ENCODE assay signal across 21 cellular contexts in genomic region chr4:2721586-2721985, GRCh38. TPM values are rescaled to one million over a fixed set of nuclear protein-coding genes. Genes with fewer than 3 reads are reported as not detected.
DNase-seq lines count a peak whose midpoint lies in the region; ATAC-seq, FAIRE-seq and TF ChIP-seq lines count a peak whose summit lies in the region.
"Had no signal": no experiment of that assay in that cellular context is flagged by ENCODE, and none has a peak within 500 bp of the region (broad histone marks: within the 10 kb centered on the region; RNA-seq: fewer than 3 reads in every experiment).

No MANE protein-coding gene starts in this region.

- CTCF ChIA-PET in HepG2 (lab: Yijun Ruan, JAX; ENCODE audit: low intra/inter-chr PET ratio, low total read pairs), result no interaction called here
- CTCF ChIA-PET in Panc1 (lab: Charles Lee), result no interaction called here

- POLR2A ChIA-PET in HepG2 (lab: Yijun Ruan, JAX), result no interaction called here
- POLR2A ChIA-PET in Panc1 (lab: Charles Lee), result no interaction called here

- H4K20me1 ChIP-seq in HepG2 (ENCODE audit: insufficient read depth, low read length), result no peaks in the 10 kb centered on the region

- H3K27ac ChIP-seq in HepG2 (ENCODE audit: extremely low read length, insufficient read depth, low read length) (no peak overlapping the region), right lobe of liver (no peak overlapping the region), Panc1 (ENCODE audit: low read length) (no peak overlapping the region)
- H3K27ac ChIP-seq: KMS-11, SK-N-MC had no signal

- no peaks in the 10 kb centered on the region for H3K9me3 ChIP-seq in HepG2 (ENCODE audit: low read length)
- no peaks in the 10 kb centered on the region for H3K9me3 ChIP-seq in right lobe of liver
- H3K9me3 ChIP-seq in Panc1 (ENCODE audit: control insufficient read depth, insufficient read depth, low read depth, low read length), result no peaks in the 10 kb centered on the region

- no peaks in the 10 kb centered on the region for H3K27me3 Mint-ChIP-seq in stimulated activated naive B cell treated with anti-CD40 and anti-IgM and Interleukin-4, amounts not matched to agents 10 μg/mL and 1 μg/mL and 100 μg/mL, for 72 hours
- H3K27me3 Mint-ChIP-seq: CD8-positive, alpha-beta memory T cell had no signal

- H2AFZ ChIP-seq in HepG2 (ENCODE audit: low read length), result no peak overlapping the region

- WGBS in HepG2 (ENCODE audit: low lambda C conversion rate), result 98% methylated on average over 8 of the region's 11 CpGs
- WGBS in right lobe of liver (ENCODE audit: insufficient coverage, low coverage, low lambda C conversion rate, missing lambda C conversion rate), result 93% methylated on average over 3 of the region's 11 CpGs

- no peak for FAIRE-seq in HepG2 (lab: Jason Lieb, UNC)
- FAIRE-seq: RCC 7860 had no signal

- no peak overlapping the region for H3K4me3 Mint-ChIP-seq in stimulated activated naive B cell treated with anti-CD40 and anti-IgM and Interleukin-4, amounts not matched to agents 10 μg/mL and 1 μg/mL and 100 μg/mL, for 72 hours
- H3K4me3 Mint-ChIP-seq: CD8-positive, alpha-beta memory T cell; HFFc6 had no signal

- in situ Hi-C loops in HepG2 (cut with HindIII; ENCODE audit: extremely low pct_ligation_motif_present, low pct_unique_long_range_greater_than_20kb) (no loop called here), Panc1 (cut with HindIII; ENCODE audit: low pct_unique_long_range_greater_than_20kb, low sequenced_read_pairs) (no loop called here)

- no peak for DNase-seq in HepG2 (ENCODE audit: low spot score)
- DNase-seq in right lobe of liver, result no peak
- no peak for DNase-seq in Panc1 (ENCODE audit: low read depth, low spot score)
- DNase-seq in mesenteric fat pad (ENCODE audit: low spot score), result peak; percentile 65
- DNase-seq in stimulated activated naive B cell treated with anti-CD40 and anti-IgM and Interleukin-4, amounts not matched to agents 10 μg/mL and 1 μg/mL and 100 μg/mL, for 72 hours, result no peak
- DNase-seq: ACHN; C1 segment of cervical spinal cord; CD8-positive, alpha-beta memory T cell; DMS79 treated with DMSO at 0.1 percent for 48 hours; H7; HFFc6; NCI-H1417; NCI-H1930; NCI-H446; NCI-H526 treated with DMSO at 0.1 percent for 48 hours; SHP77 had no signal

- H3K27ac Mint-ChIP-seq in stimulated activated naive B cell treated with anti-CD40 and anti-IgM and Interleukin-4, amounts not matched to agents 10 μg/mL and 1 μg/mL and 100 μg/mL, for 72 hours, result no peak overlapping the region
- H3K27ac Mint-ChIP-seq: HFFc6 had no signal

- TF ChIP-seq CTCF in HepG2 (CRISPR knock-in tag; IDR thresholded peaks at IDR 0.05), result no peak
- TF ChIP-seq CTCF in right lobe of liver (IDR thresholded peaks at IDR 0.05), result no peak
- TF ChIP-seq CTCF in Panc1 (IDR thresholded peaks at IDR 0.05), result no peak

- TF ChIP-seq RAD21 in HepG2 (CRISPR knock-in tag; IDR thresholded peaks at IDR 0.05), result no peak

- H3K9ac ChIP-seq in HepG2 (ENCODE audit: insufficient read depth, low read depth, low read length), result no peak overlapping the region
- H3K9ac ChIP-seq: KMS-11 had no signal

- peaks cover 0 to 4% of the 10 kb centered on the region in 2 donors for H3K4me1 Mint-ChIP-seq in stimulated activated naive B cell treated with anti-CD40 and anti-IgM and Interleukin-4, amounts not matched to agents 10 μg/mL and 1 μg/mL and 100 μg/mL, for 72 hours

- H3K36me3 Mint-ChIP-seq in stimulated activated naive B cell treated with anti-CD40 and anti-IgM and Interleukin-4, amounts not matched to agents 10 μg/mL and 1 μg/mL and 100 μg/mL, for 72 hours, result peaks cover 25 to 34% of the 10 kb centered on the region in 2 donors

- TF ChIP-seq EP300 in HepG2 (IDR thresholded peaks at IDR 0.05; ENCODE audit: low read depth in 2 of 2, low read length in 2 of 2), result no peak
- TF ChIP-seq EP300 in HepG2 (CRISPR knock-in tag; IDR thresholded peaks at IDR 0.05; ENCODE audit: borderline replicate concordance), result no peak

- intact Hi-C loops in HepG2 (cut with micrococcal nuclease; ENCODE audit: unreplicated experiment), result no loop called here
- intact Hi-C loops in right lobe of liver (cut with DNase I), result no loop called here
- intact Hi-C loops in Panc1 (cut with micrococcal nuclease; ENCODE audit: unreplicated experiment), result no loop called here

- no peaks in the 10 kb centered on the region for H3K79me2 ChIP-seq in HepG2 (ENCODE audit: insufficient read depth, low read length)

- H3K4me1 ChIP-seq in HepG2 (ENCODE audit: insufficient read depth, low read length) (no peaks in the 10 kb centered on the region), right lobe of liver (no peaks in the 10 kb centered on the region), Panc1 (ENCODE audit: control insufficient read depth, insufficient read depth, low read length) (no peaks in the 10 kb centered on the region)

- TF ChIP-seq POLR2A in HepG2 (IDR thresholded peaks at IDR 0.05; ENCODE audit: insufficient read depth in 1 of 2, low read depth in 2 of 2, low read length in 2 of 2), result no peak
- no peak for TF ChIP-seq POLR2A in right lobe of liver (IDR thresholded peaks at IDR 0.05)

- no peaks in the 10 kb centered on the region for H3K9me3 Mint-ChIP-seq in stimulated activated naive B cell treated with anti-CD40 and anti-IgM and Interleukin-4, amounts not matched to agents 10 μg/mL and 1 μg/mL and 100 μg/mL, for 72 hours
- H3K9me3 Mint-ChIP-seq: CD8-positive, alpha-beta memory T cell; HFFc6 had no signal

- H3K36me3 ChIP-seq in HepG2 (replicated peaks in 1 of 2; ENCODE audit: control insufficient read depth in 1 of 2, insufficient read depth in 2 of 2, low read length in 2 of 2) (peaks cover 11 to 51% of the 10 kb centered on the region in 2 experiments; a peak in 4 of 5 replicates), right lobe of liver (peaks cover 0 to 19% (median 7%) of the 10 kb centered on the region in 4 donors), Panc1 (ENCODE audit: control insufficient read depth, insufficient read depth, low read length) (no peaks in the 10 kb centered on the region; the same call in 1 of the 2 replicates)

- ATAC-seq in HepG2, result peak; percentile 37
- no peak for ATAC-seq in right lobe of liver
- ATAC-seq in Panc1, result peak; percentile 34; the same call in 1 of the 2 replicates
- no peak for ATAC-seq in stimulated activated naive B cell treated with anti-CD40 and anti-IgM and Interleukin-4, amounts not matched to agents 10 μg/mL and 1 μg/mL and 100 μg/mL, for 72 hours (replicated peaks)
- no peak for ATAC-seq in GM21367 (IDR thresholded peaks at IDR 0.05; ENCODE audit: unreplicated experiment)
- no peak for ATAC-seq in HG03521 (IDR thresholded peaks at IDR 0.05; ENCODE audit: unreplicated experiment)

- no peaks in the 10 kb centered on the region for H3K27me3 ChIP-seq in HepG2 (ENCODE audit: control insufficient read depth in 1 of 2, insufficient read depth in 2 of 2, low read length in 2 of 2)
- no peaks in the 10 kb centered on the region for H3K27me3 ChIP-seq in right lobe of liver
- H3K27me3 ChIP-seq in Panc1 (ENCODE audit: control insufficient read depth, insufficient read depth, low read length), result no peaks in the 10 kb centered on the region

- no peak overlapping the region for H3K4me2 ChIP-seq in HepG2 (ENCODE audit: low read depth, low read length)
- H3K4me2 ChIP-seq: KMS-11 had no signal

- BruUV-seq in HepG2 (replicated peaks; lab: Mats Ljungman, UMichigan) (no TSS peak), Panc1 (replicated peaks; lab: Mats Ljungman, UMichigan) (no TSS peak)

- no peak overlapping the region for H3K4me3 ChIP-seq in HepG2 (replicated peaks in 1 of 3; ENCODE audit: insufficient read depth in 1 of 3, low read depth in 2 of 3, low read length in 3 of 3)
- no peak overlapping the region for H3K4me3 ChIP-seq in right lobe of liver
- no peak overlapping the region for H3K4me3 ChIP-seq in Panc1 (ENCODE audit: low read depth in 2 of 2, low read length in 2 of 2)
- H3K4me3 ChIP-seq: SK-N-MC had no signal

TF ChIP-seq in HepG2, 621 proteins besides CTCF, POLR2A, EP300 and RAD21 (continues in another document):
- no peak for TF ChIP-seq GATAD2A (CRISPR knock-in tag; IDR thresholded peaks at IDR 0.05)
- no peak for TF ChIP-seq TSC22D2 (CRISPR knock-in tag; IDR thresholded peaks at IDR 0.05; ENCODE audit: borderline replicate concordance)
- no peak for TF ChIP-seq ERF (CRISPR knock-in tag; IDR thresholded peaks at IDR 0.05)
- no peak for TF ChIP-seq MYC (CRISPR knock-in tag; IDR thresholded peaks at IDR 0.05; ENCODE audit: borderline replicate concordance)
- TF ChIP-seq DNMT1 (CRISPR knock-in tag; IDR thresholded peaks at IDR 0.05), result no peak
- TF ChIP-seq FOXK1 (CRISPR knock-in tag; IDR thresholded peaks at IDR 0.05; ENCODE audit: borderline replicate concordance, low read depth), result no peak
- no peak for TF ChIP-seq GLI4 (CRISPR knock-in tag; IDR thresholded peaks at IDR 0.05; ENCODE audit: borderline replicate concordance)
- no peak for TF ChIP-seq HCFC1 (IDR thresholded peaks at IDR 0.05; ENCODE audit: low read depth, low read length)
- TF ChIP-seq MTF2 (CRISPR knock-in tag; IDR thresholded peaks at IDR 0.05; ENCODE audit: borderline replicate concordance), result no peak

RNA-seq across cellular contexts. Expression of gene TNIP2, which starts 34.5 kb away (rescaled TPM):
- total RNA-seq in HepG2 (2016; rRNA removed; fragmentation: Illumina TruSeq; extraction: Trizol), result 28.5 and 38.0 TPM in 2 replicates
- total RNA-seq in HepG2 (2016; cell fraction: cytosol; rRNA removed; fragmentation: Illumina TruSeq; extraction: Trizol; ENCODE audit: low read depth), result 51.3 and 56.9 TPM in 2 replicates
- 23.8 and 37.4 TPM in 2 replicates for total RNA-seq in HepG2 (2016; cell fraction: insoluble cytoplasmic fraction; rRNA removed; fragmentation: Illumina TruSeq; extraction: Trizol)
- total RNA-seq in HepG2 (2016; cell fraction: membrane; rRNA removed; fragmentation: Illumina TruSeq; extraction: Trizol), result 75.6 and 77.4 TPM in 2 replicates
- 22.8 and 24.6 TPM in 2 replicates for total RNA-seq in HepG2 (2016; cell fraction: nucleus; rRNA removed; fragmentation: Illumina TruSeq; extraction: Trizol)
- polyA plus RNA-seq in HepG2 (2011; rRNA removed), result 25.6 and 30.1 TPM in 2 replicates
- polyA plus RNA-seq in HepG2 (2011; cell fraction: cytosol; rRNA removed), result 24.2 and 29.8 TPM in 2 replicates
- 85.8 and 92.8 TPM in 2 replicates for polyA plus RNA-seq in HepG2 (2011; cell fraction: nucleus; rRNA removed)
- 14.3 and 23.5 TPM in 2 replicates for polyA plus RNA-seq in HepG2 (2012)
- 52.0 and 56.1 TPM in 2 replicates for polyA plus RNA-seq in HepG2 (2016; cell fraction: cytosol; fragmentation: Illumina TruSeq; extraction: Trizol; ENCODE audit: low read depth)
- 25.2 and 28.5 TPM in 2 replicates for polyA plus RNA-seq in HepG2 (2016; cell fraction: insoluble cytoplasmic fraction; fragmentation: Illumina TruSeq; extraction: Trizol; ENCODE audit: low read depth)
- 60.4 and 61.0 TPM in 2 replicates for polyA plus RNA-seq in HepG2 (2016; cell fraction: membrane; fragmentation: Illumina TruSeq; extraction: Trizol; ENCODE audit: low read depth)
- polyA plus RNA-seq in HepG2 (2016; cell fraction: nucleus; fragmentation: Illumina TruSeq; extraction: Trizol; ENCODE audit: insufficient read depth, low read depth), result 46.5 and 50.4 TPM in 2 replicates
- 10.0 and 18.7 TPM in 2 replicates for polyA minus RNA-seq in HepG2 (2011; rRNA and poly(A)+ RNA removed; ENCODE audit: low replicate concordance)
- polyA minus RNA-seq in HepG2 (2011; cell fraction: cytosol; rRNA and poly(A)+ RNA removed), result 8.1 and 8.4 TPM in 2 replicates
- polyA minus RNA-seq in HepG2 (2011; cell fraction: nucleus; rRNA and poly(A)+ RNA removed), result 18.6 and 22.9 TPM in 2 replicates
- 10 to 100 TPM in 5 of 6 experiments, 1 to 10 TPM in 1; 9.7 to 40.6 (median 18.8) TPM for total RNA-seq in right lobe of liver
- total RNA-seq in Panc1 (2021; ENCODE audit: unreplicated experiment), result 60.3 TPM
- polyA plus RNA-seq in Panc1 (2012; ENCODE audit: insufficient read length), result 59.6 TPM
- total RNA-seq in mesenteric fat pad, result 49.5 TPM

Comparison
In these comparisons a context has a peak if more than half of its experiments do, and no peak if none do; other contexts are left out.
1. ATAC-seq: peak in HepG2 (single experiment) and Panc1 (single experiment); none in right lobe of liver (0 of 4), stimulated activated naive B cell treated with anti-CD40 and anti-IgM and Interleukin-4, amounts not matched to agents 10 μg/mL and 1 μg/mL and 100 μg/mL, for 72 hours (0 of 2), GM21367 (single experiment) and HG03521 (single experiment).